In genomic region chr2:161915121-161915520, GRCh38 we compare ENCODE assay signal across 16 cellular contexts.
"Had no signal": no experiment of that assay in that cellular context is flagged by ENCODE, and none has a peak within 500 bp of the region (broad histone marks: within the 10 kb centered on the region; RNA-seq: fewer than 3 reads in every experiment).

No MANE protein-coding gene starts in this region.

- H3K4me1 Mint-ChIP-seq: activated naive CD4-positive, alpha-beta T cell treated with anti-CD3 and anti-CD28 coated beads, Interleukin-2, amount 50 U/mL, for 24 hours; naive B cell had no signal

- H3K4me3 ChIP-seq: esophagus muscularis mucosa, heart right ventricle, left ventricle myocardium inferior, right lobe of liver, upper lobe of left lung had no signal

- H3K27ac ChIP-seq: esophagus muscularis mucosa, heart right ventricle, left ventricle myocardium inferior, neutrophil, right lobe of liver, upper lobe of left lung had no signal

- H3K4me1 ChIP-seq: esophagus muscularis mucosa, heart right ventricle, left ventricle myocardium inferior, right lobe of liver, upper lobe of left lung had no signal

- H3K9me3 Mint-ChIP-seq: activated naive CD4-positive, alpha-beta T cell treated with anti-CD3 and anti-CD28 coated beads, Interleukin-2, amount 50 U/mL, for 24 hours; stimulated activated naive CD8-positive, alpha-beta T cell treated with anti-CD3 and anti-CD28 coated beads, Interleukin-15, Interleukin-2, amounts not matched to agents 100 ng/mL and 50 ng/mL, for 24 hours had no signal

- H3K9me3 ChIP-seq: esophagus muscularis mucosa, heart right ventricle, left ventricle myocardium inferior, right lobe of liver had no signal

- H3K4me3 Mint-ChIP-seq: activated naive CD4-positive, alpha-beta T cell treated with anti-CD3 and anti-CD28 coated beads, Interleukin-2, amount 50 U/mL, for 24 hours; naive B cell; stimulated activated naive CD8-positive, alpha-beta T cell treated with anti-CD3 and anti-CD28 coated beads, Interleukin-15, Interleukin-2, amounts not matched to agents 100 ng/mL and 50 ng/mL, for 24 hours; T-helper 1 cell treated with Interleukin-12 subunit alpha and Interleukin-12 subunit beta and Interleukin-4 antibody, amounts not matched to agents 30 μg/mL and 1 μg/mL, for 36 hours had no signal

- DNase-seq: activated CD4-positive, alpha-beta T cell treated with anti-CD3 and anti-CD28 coated beads for 48 hours; amygdala; heart right ventricle; islet precursor cell; left ventricle myocardium inferior; naive B cell; right lobe of liver; stimulated activated CD4-positive, alpha-beta T cell treated with anti-CD3 and anti-CD28 coated beads, Interleukin-2, amount 100 ng/mL, for 24 hours; upper lobe of left lung had no signal

- H3K27me3 ChIP-seq: neutrophil, right lobe of liver, upper lobe of left lung had no signal

- H3K36me3 ChIP-seq: esophagus muscularis mucosa, heart right ventricle, left ventricle myocardium inferior, neutrophil, right lobe of liver, upper lobe of left lung had no signal

- ATAC-seq: heart right ventricle, right lobe of liver, SK-N-SH treated with all-trans-retinoic acid at 6 μM for 48 hours had no signal

- H3K27me3 Mint-ChIP-seq: activated naive CD4-positive, alpha-beta T cell treated with anti-CD3 and anti-CD28 coated beads, Interleukin-2, amount 50 U/mL, for 24 hours; naive B cell; stimulated activated naive CD8-positive, alpha-beta T cell treated with anti-CD3 and anti-CD28 coated beads, Interleukin-15, Interleukin-2, amounts not matched to agents 100 ng/mL and 50 ng/mL, for 24 hours had no signal

- H3K27ac Mint-ChIP-seq: activated naive CD4-positive, alpha-beta T cell treated with anti-CD3 and anti-CD28 coated beads, Interleukin-2, amount 50 U/mL, for 24 hours; naive B cell; progenitor cell of endocrine pancreas; stimulated activated naive CD8-positive, alpha-beta T cell treated with anti-CD3 and anti-CD28 coated beads, Interleukin-15, Interleukin-2, amounts not matched to agents 100 ng/mL and 50 ng/mL, for 24 hours; T-helper 1 cell treated with Interleukin-12 subunit alpha and Interleukin-12 subunit beta and Interleukin-4 antibody, amounts not matched to agents 30 μg/mL and 1 μg/mL, for 36 hours had no signal

- H3K36me3 Mint-ChIP-seq: activated naive CD4-positive, alpha-beta T cell treated with anti-CD3 and anti-CD28 coated beads, Interleukin-2, amount 50 U/mL, for 24 hours; naive B cell had no signal
